ENCODE assay signal across 19 cellular contexts in the genomic region with DNA sequence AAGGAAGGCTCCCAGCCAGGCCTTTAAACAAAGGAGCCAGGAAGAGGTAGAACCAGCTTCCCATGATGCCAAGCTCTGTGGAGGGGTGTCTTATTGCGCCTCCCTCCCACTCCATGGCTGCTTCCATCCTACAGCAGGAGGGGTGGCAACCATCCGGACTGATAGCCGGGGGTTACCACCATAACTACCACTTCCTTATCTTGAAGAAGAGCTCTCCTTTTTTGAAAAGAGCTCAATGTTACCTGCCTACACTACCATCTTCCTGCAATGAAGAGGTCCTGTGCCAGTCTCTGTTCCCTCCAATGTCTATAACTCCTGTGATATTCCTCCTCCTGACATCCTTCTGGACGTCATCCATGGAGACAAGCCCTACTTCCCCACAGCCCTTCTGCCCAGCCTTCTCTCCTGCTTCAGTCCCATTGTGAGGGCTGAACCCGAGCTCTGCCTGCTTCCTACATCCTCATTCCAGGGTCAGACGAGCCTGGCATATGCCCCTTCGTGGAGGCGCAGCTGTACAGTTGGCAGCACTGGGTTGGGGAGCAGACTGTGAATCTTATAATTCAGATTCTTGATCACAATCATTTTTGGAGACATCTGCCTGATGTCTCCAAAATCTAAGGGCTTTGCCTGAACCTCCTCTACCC. TPM values are rescaled to one million over a fixed set of nuclear protein-coding genes. Genes with fewer than 3 reads are reported as not detected.
A peak's percentile ranks its signal among the peaks of the same experiment; 100 is the strongest.
DNase-seq lines count a peak whose midpoint lies in the region; ATAC-seq and TF ChIP-seq lines count a peak whose summit lies in the region.
"Had no signal": no experiment of that assay in that cellular context is flagged by ENCODE, and none has a peak within 500 bp of the region (broad histone marks: within the 10 kb centered on the region; RNA-seq: fewer than 3 reads in every experiment).

No MANE protein-coding gene starts in this region.

- H3K27me3 ChIP-seq in rectal smooth muscle tissue (ENCODE audit: control insufficient read depth, insufficient read depth, low read length): no peaks in the 10 kb centered on the region

- no peaks in the 10 kb centered on the region for H3K9me3 Mint-ChIP-seq in Calu3 (ENCODE audit: low read depth, unreplicated experiment)
- H3K9me3 Mint-ChIP-seq: activated naive CD4-positive, alpha-beta T cell treated with anti-CD3 and anti-CD28 coated beads, Interleukin-2, amount 10 ng/mL, durations not matched to agents 7 days and 5 days; nephron progenitor cell had no signal

- CTCF ChIA-PET in Calu3 (lab: Charles Lee): no interaction called here

- H3K9ac ChIP-seq in rectal smooth muscle tissue (ENCODE audit: low read length): no peak overlapping the region

- peaks cover 69% of the 10 kb centered on the region for H3K4me1 ChIP-seq in rectal smooth muscle tissue (ENCODE audit: control insufficient read depth, insufficient read depth, low read length)

- H3K27ac ChIP-seq in rectal smooth muscle tissue (ENCODE audit: low read depth, low read length): peak overlapping the region; percentile 98

- DNase-seq in Calu3: no peak
- DNase-seq in MV-4-11 (lab: John Stamatoyannopoulos, UW): peak; percentile 42
- peak; percentile 50 for DNase-seq in cerebellar cortex (ENCODE audit: low spot score)
- DNase-seq in T-helper 2 cell: no peak
- DNase-seq in H4 (ENCODE audit: low spot score): no peak
- DNase-seq: activated CD4-positive, alpha-beta T cell treated with anti-CD3 and anti-CD28 coated beads, Interleukin-2, amount 50 U/mL, for 4 hours; activated naive CD4-positive, alpha-beta T cell treated with anti-CD3 and anti-CD28 coated beads, Interleukin-2, amount 10 ng/mL, durations not matched to agents 7 days and 5 days; activated T-cell treated with anti-CD3 and anti-CD28 coated beads, Interleukin-2, amount 50 U/mL, for 1 hour; dermis blood vessel endothelial cell; NCI-H2029 treated with DMSO at 0.1 percent for 48 hours; NCI-H510A treated with DMSO at 0.1 percent for 48 hours; nephron progenitor cell; retina; T1000 had no signal

- ATAC-seq in HG03280 (IDR thresholded peaks at IDR 0.05; ENCODE audit: unreplicated experiment): no peak

- no peaks in the 10 kb centered on the region for H3K27me3 Mint-ChIP-seq in Calu3 (ENCODE audit: unreplicated experiment)

- H3K4me1 Mint-ChIP-seq in Calu3 (ENCODE audit: low read depth, unreplicated experiment): no peaks in the 10 kb centered on the region

- no peak overlapping the region for H3K4me3 ChIP-seq in rectal smooth muscle tissue (ENCODE audit: low read length)

- H3K27ac Mint-ChIP-seq in Calu3 (ENCODE audit: unreplicated experiment): peak overlapping the region; percentile 33
- H3K27ac Mint-ChIP-seq: nephron progenitor cell had no signal

- H3K36me3 ChIP-seq in rectal smooth muscle tissue (ENCODE audit: control insufficient read depth, insufficient read depth, low read length): peaks cover 7% of the 10 kb centered on the region

- TF ChIP-seq CTCF in Calu3 (IDR thresholded peaks at IDR 0.05; ENCODE audit: unreplicated experiment): no peak

- H3K36me3 Mint-ChIP-seq in Calu3 (ENCODE audit: insufficient read depth, unreplicated experiment): peaks cover 41% of the 10 kb centered on the region
- H3K36me3 Mint-ChIP-seq: activated naive CD4-positive, alpha-beta T cell treated with anti-CD3 and anti-CD28 coated beads, Interleukin-2, amount 10 ng/mL, durations not matched to agents 7 days and 5 days had no signal

- no TSS peak for BruUV-seq in Calu3 (replicated peaks; lab: Mats Ljungman, UMichigan)

- intact Hi-C loops in Calu3 (cut with micrococcal nuclease; ENCODE audit: unreplicated experiment): no loop called here

- no peak overlapping the region for H3K4me3 Mint-ChIP-seq in Calu3 (ENCODE audit: low read depth, unreplicated experiment)
- H3K4me3 Mint-ChIP-seq: activated naive CD4-positive, alpha-beta T cell treated with anti-CD3 and anti-CD28 coated beads, Interleukin-2, amount 10 ng/mL, durations not matched to agents 7 days and 5 days; nephron progenitor cell had no signal

RNA-seq across cellular contexts. Expression of a gene that starts 8.5 kb away (rescaled TPM):
- 85.6 and 102 TPM in 2 replicates for total RNA-seq in Calu3 (2022)
- total RNA-seq in H4 (2014; rRNA removed; shearing (Covaris generic)): 1.3 and 4.6 TPM in 2 replicates

RNA-seq across cellular contexts. Expression of a gene that starts 8.8 kb away (rescaled TPM):
- total RNA-seq in Calu3 (2022): 14.3 and 16.6 TPM in 2 replicates
- 13.0 and 15.7 TPM in 2 replicates for total RNA-seq in H4 (2014; rRNA removed; shearing (Covaris generic))

RNA-seq across cellular contexts. Expression of a gene that starts 18.6 kb away (rescaled TPM):
- not detected in 2 replicates for total RNA-seq in Calu3 (2022)
- total RNA-seq in H4 (2014; rRNA removed; shearing (Covaris generic)): not detected in 2 replicates
- total RNA-seq: dermis blood vessel endothelial cell, G401, lung microvascular endothelial cell, SK-MEL-5 had no signal

RNA-seq across cellular contexts. Expression of a gene that starts 24.5 kb away (rescaled TPM):
- 37.3 and 43.1 TPM in 2 replicates for total RNA-seq in Calu3 (2022)
- total RNA-seq in H4 (2014; rRNA removed; shearing (Covaris generic)): 1.6 and 2.4 TPM in 2 replicates

RNA-seq across cellular contexts. Expression of a gene that starts 25.8 kb away (rescaled TPM):
- total RNA-seq in Calu3 (2022): 1.1 and 1.3 TPM in 2 replicates
- 0.14 and 0.27 TPM in 2 replicates for total RNA-seq in H4 (2014; rRNA removed; shearing (Covaris generic))

Comparison
In these comparisons a context has a peak if more than half of its experiments do, and no peak if none do; other contexts are left out.
1. DNase-seq: peak in MV-4-11 (single experiment) and cerebellar cortex (single experiment); none in Calu3 (single experiment), T-helper 2 cell (0 of 5) and H4 (single experiment).
2. RNA of a gene that starts 8.5 kb away (total RNA-seq): 85.6 to 102 TPM in Calu3; 1.3 to 4.6 TPM in H4; every median in the first group is over 10 times any median in the second.